ENCODE assay signal across 32 cellular contexts in genomic region chr3:79414035-79414434, GRCh38.
"Had no signal": no experiment of that assay in that cellular context is flagged by ENCODE, and none has a peak within 500 bp of the region (broad histone marks: within the 10 kb centered on the region; RNA-seq: fewer than 3 reads in every experiment).

No MANE protein-coding gene starts in this region.

- H3K4me2 ChIP-seq: SK-N-SH had no signal

- H3K27ac ChIP-seq: adrenal gland, breast epithelium, Peyer's patch, RWPE1, SJCRH30, VCaP had no signal

- H3K9me2 ChIP-seq: SK-N-SH had no signal

- H3K27me3 ChIP-seq: adrenal gland, breast epithelium, MG63, Peyer's patch, SJCRH30 had no signal

- ATAC-seq: activated CD4-positive, alpha-beta T cell treated with anti-CD3 and anti-CD28 coated beads for 36 hours; activated T-helper 17 cell treated with anti-CD3 and anti-CD28 coated beads, Interleukin-2, amount 50 U/mL, for 72 hours had no signal

- H3K36me3 ChIP-seq: adrenal gland, breast epithelium, MG63, Peyer's patch, SJCRH30 had no signal

- H3K4me1 ChIP-seq: adrenal gland, breast epithelium, Peyer's patch, SJCRH30 had no signal

- DNase-seq: activated CD4-positive, alpha-beta memory T cell treated with anti-CD3 and anti-CD28 coated beads, Interleukin-2, amount 10 ng/mL, durations not matched to agents 7 days and 5 days; activated CD4-positive, alpha-beta T cell treated with anti-CD3 and anti-CD28 coated beads for 36 hours; activated CD4-positive, alpha-beta T cell treated with anti-CD3 and anti-CD28 coated beads, Interleukin-2, amount 50 U/mL, for 1 hour; activated gamma-delta T cell treated with Interleukin-2 at 50 U/mL for 16 hours; activated naive CD4-positive, alpha-beta T cell treated with anti-CD3 and anti-CD28 coated beads, Interleukin-2, amount 10 ng/mL, durations not matched to agents 7 days and 5 days; activated naive CD8-positive, alpha-beta T cell treated with anti-CD3 and anti-CD28 coated beads for 36 hours; activated T-cell treated with anti-CD3 and anti-CD28 coated beads for 4 hours; activated T-cell treated with anti-CD3 and anti-CD28 coated beads, Interleukin-2, amount 50 U/mL, for 48 hours; anterior cingulate cortex; caudate nucleus; KG1; NCI-H1105; NCI-H1436; NCI-H187; NCI-H2107; NCI-H2171 treated with DMSO at 0.1 percent for 48 hours; NCI-H345; NCI-H510A; NCI-H526 treated with DMSO at 0.1 percent for 48 hours; NCI-H82; NK-92 treated with Interleukin-12 subunit alpha and Interleukin-12 subunit beta, amount 100 ng/mL, for 24 hours; Peyer's patch; Right ventricle myocardium superior; SJCRH30; SK-N-SH; T-helper 1 cell had no signal

- H3K9ac ChIP-seq: SK-N-SH had no signal

- H3K4me3 ChIP-seq: adrenal gland, breast epithelium, MG63, Peyer's patch, SJCRH30 had no signal

- H3K9me3 ChIP-seq: adrenal gland, breast epithelium, MG63, Peyer's patch, SJCRH30, SK-N-SH had no signal
